In the genomic region with DNA sequence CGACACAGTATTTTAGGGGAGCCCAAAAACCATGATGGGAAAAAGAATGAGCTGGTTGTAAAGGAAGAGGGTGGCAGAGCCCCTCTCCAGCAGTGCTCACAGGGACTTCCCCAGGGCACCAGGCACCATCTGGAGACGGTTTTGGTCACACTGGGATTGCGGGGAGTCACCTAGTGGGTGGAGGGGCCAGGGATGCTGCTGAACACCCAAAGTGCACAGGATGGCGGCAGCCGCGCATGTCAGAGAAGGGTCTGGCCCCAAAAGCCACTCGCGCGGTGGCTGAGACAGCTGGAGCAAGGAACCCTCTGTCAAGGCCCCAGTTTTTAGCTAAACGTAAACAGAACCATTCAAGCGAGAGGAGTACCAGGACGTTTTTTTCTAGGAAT, we compare ENCODE assay signal across 1 cellular context.
A peak's percentile ranks its signal among the peaks of the same experiment; 100 is the strongest.
TF ChIP-seq lines count a peak whose summit lies in the region.

No MANE protein-coding gene starts in this region.

TF ChIP-seq in HepG2, 621 proteins besides CTCF, POLR2A, EP300 and RAD21 (continued from another document):
- TF ChIP-seq ZNF687 (CRISPR knock-in tag; IDR thresholded peaks at IDR 0.05), result 0 out of 2 replicates have a peak, but pooled peaks have one; percentile 10
- no peak for TF ChIP-seq ZNF841 (CRISPR knock-in tag; IDR thresholded peaks at IDR 0.05; ENCODE audit: borderline replicate concordance)
- no peak for TF ChIP-seq ZHX1 (CRISPR knock-in tag; IDR thresholded peaks at IDR 0.05; ENCODE audit: low read depth)
- peak; percentile 44; the same call in 1 of the 2 replicates for TF ChIP-seq ZNF280D (CRISPR knock-in tag; IDR thresholded peaks at IDR 0.05)
- peak; percentile 35; the same call in 1 of the 2 replicates for TF ChIP-seq ZNF768 (CRISPR knock-in tag; IDR thresholded peaks at IDR 0.05)
- TF ChIP-seq SMYD3 (CRISPR knock-in tag; IDR thresholded peaks at IDR 0.05), result no peak
- TF ChIP-seq AGO1 (IDR thresholded peaks at IDR 0.05; ENCODE audit: low read depth, low read length, poor library complexity, severe bottlenecking), result peak; percentile 15
- TF ChIP-seq ATF6 (CRISPR knock-in tag; conservative IDR thresholded peaks at IDR 0.05), result no peak
- TF ChIP-seq PAF1 (CRISPR knock-in tag; IDR thresholded peaks at IDR 0.05), result peak; percentile 43; the same call in 1 of the 2 replicates
- TF ChIP-seq ZNF264 (CRISPR knock-in tag; IDR thresholded peaks at IDR 0.05), result no peak
- TF ChIP-seq U2AF2 (IDR thresholded peaks at IDR 0.05; ENCODE audit: low read depth, low read length), result no peak
- TF ChIP-seq TEF (CRISPR knock-in tag; IDR thresholded peaks at IDR 0.05), result no peak
- no peak for TF ChIP-seq ZFP82 (CRISPR knock-in tag; IDR thresholded peaks at IDR 0.05; ENCODE audit: borderline replicate concordance)
- TF ChIP-seq SPEN (CRISPR knock-in tag; IDR thresholded peaks at IDR 0.05; ENCODE audit: low read depth), result no peak
- no peak for TF ChIP-seq ADNP (CRISPR knock-in tag; IDR thresholded peaks at IDR 0.05)
- TF ChIP-seq NRL (CRISPR knock-in tag; IDR thresholded peaks at IDR 0.05; ENCODE audit: borderline replicate concordance), result 0 out of 2 replicates have a peak, but pooled peaks have one; percentile 59
- 0 out of 2 replicates have a peak, but pooled peaks have one; percentile 35 for TF ChIP-seq CC2D1A (CRISPR knock-in tag; IDR thresholded peaks at IDR 0.05)
- TF ChIP-seq RBM22 (optimal IDR thresholded peaks at IDR 0.05; ENCODE audit: low read length), result peak; percentile 97
- TF ChIP-seq, protein P1, sequence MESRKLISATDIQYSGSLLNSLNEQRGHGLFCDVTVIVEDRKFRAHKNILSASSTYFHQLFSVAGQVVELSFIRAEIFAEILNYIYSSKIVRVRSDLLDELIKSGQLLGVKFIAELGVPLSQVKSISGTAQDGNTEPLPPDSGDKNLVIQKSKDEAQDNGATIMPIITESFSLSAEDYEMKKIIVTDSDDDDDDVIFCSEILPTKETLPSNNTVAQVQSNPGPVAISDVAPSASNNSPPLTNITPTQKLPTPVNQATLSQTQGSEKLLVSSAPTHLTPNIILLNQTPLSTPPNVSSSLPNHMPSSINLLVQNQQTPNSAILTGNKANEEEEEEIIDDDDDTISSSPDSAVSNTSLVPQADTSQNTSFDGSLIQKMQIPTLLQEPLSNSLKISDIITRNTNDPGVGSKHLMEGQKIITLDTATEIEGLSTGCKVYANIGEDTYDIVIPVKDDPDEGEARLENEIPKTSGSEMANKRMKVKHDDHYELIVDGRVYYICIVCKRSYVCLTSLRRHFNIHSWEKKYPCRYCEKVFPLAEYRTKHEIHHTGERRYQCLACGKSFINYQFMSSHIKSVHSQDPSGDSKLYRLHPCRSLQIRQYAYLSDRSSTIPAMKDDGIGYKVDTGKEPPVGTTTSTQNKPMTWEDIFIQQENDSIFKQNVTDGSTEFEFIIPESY (CRISPR knock-in tag; IDR thresholded peaks at IDR 0.05), result peak; percentile 66
- TF ChIP-seq THAP7 (CRISPR knock-in tag; IDR thresholded peaks at IDR 0.05), result no peak
- TF ChIP-seq SNRNP70 (IDR thresholded peaks at IDR 0.05; ENCODE audit: low read depth, low read length), result no peak
- TF ChIP-seq, protein P2, sequence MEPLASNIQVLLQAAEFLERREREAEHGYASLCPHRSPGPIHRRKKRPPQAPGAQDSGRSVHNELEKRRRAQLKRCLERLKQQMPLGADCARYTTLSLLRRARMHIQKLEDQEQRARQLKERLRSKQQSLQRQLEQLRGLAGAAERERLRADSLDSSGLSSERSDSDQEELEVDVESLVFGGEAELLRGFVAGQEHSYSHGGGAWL (CRISPR knock-in tag; IDR thresholded peaks at IDR 0.05), result no peak
- 0 out of 2 replicates have a peak, but pooled peaks have one; percentile 15 for TF ChIP-seq ZFYVE20 (CRISPR knock-in tag; IDR thresholded peaks at IDR 0.05; ENCODE audit: borderline replicate concordance, low read depth)
- TF ChIP-seq ZNF446 (CRISPR knock-in tag; IDR thresholded peaks at IDR 0.05), result no peak
- TF ChIP-seq NR3C1 (CRISPR knock-in tag; IDR thresholded peaks at IDR 0.05), result no peak
- TF ChIP-seq SKI (IDR thresholded peaks at IDR 0.05; ENCODE audit: partially characterized antibody), result no peak
- TF ChIP-seq ELF1 (CRISPR knock-in tag; IDR thresholded peaks at IDR 0.05), result no peak
